Comparison of ENCODE assay signal across 1 cellular context in the genomic region with DNA sequence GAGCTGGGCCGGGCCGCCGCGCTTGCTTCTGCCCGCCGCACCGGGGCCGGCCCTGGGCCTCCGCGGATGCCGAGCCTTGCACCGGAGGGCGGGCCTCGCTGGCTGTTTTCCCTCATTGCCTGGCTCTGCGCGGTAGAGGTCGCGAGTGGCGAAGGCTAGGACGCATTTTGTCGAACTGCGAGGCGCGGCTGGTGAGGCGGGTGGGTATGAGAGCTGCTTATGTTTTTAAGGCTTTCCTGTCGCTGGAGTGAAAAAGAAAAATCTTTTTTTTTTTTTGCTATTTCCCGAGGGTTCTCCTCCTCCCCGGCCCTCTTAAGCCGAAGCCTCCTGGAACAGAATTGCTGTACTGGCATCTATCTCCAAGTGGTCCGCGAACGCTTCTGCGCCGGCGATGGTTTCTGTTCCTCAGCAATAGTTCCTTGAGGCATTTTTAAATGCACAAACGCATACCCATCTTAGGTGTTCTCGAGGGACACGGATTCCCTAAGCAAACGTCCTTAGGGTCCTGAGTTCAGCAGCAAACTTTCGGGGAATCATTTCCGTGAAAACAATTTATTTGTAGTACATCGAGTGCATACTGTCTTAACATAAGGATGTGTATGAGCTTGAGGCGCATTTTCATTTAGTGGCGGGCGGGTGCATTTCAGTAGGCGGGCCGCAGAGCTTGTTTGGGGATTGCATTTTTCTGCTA.
TF ChIP-seq lines count a peak whose summit lies in the region.

No MANE protein-coding gene starts in this region.

TF ChIP-seq in GM12878, 131 proteins besides CTCF, POLR2A, EP300 and RAD21 (continued from another document):
- TF ChIP-seq CUX1 (IDR thresholded peaks at IDR 0.05; ENCODE audit: insufficient replicate concordance, low read depth, low read length) (no peak), ZNF274 (IDR thresholded peaks at IDR 0.05; ENCODE audit: insufficient read depth, insufficient read length) (no peak), SUZ12 (IDR thresholded peaks at IDR 0.05; ENCODE audit: unreplicated experiment) (no peak), STAT1 (conservative IDR thresholded peaks at IDR 0.05) (no peak), STAT3 (IDR thresholded peaks at IDR 0.05; ENCODE audit: low read depth, low read length) (no peak), NFXL1 (IDR thresholded peaks at IDR 0.05; ENCODE audit: borderline replicate concordance) (no peak), MAX (IDR thresholded peaks at IDR 0.05; ENCODE audit: low read depth, low read length) (no peak), TCF3 (IDR thresholded peaks at IDR 0.05; ENCODE audit: borderline replicate concordance, insufficient read depth, low read depth, low read length) (no peak), KAT2A (conservative IDR thresholded peaks at IDR 0.05; ENCODE audit: control insufficient read depth, low read depth, low read length) (no peak), MYC (IDR thresholded peaks at IDR 0.05; ENCODE audit: insufficient read depth, insufficient read length, insufficient replicate concordance, low read length, severe bottlenecking) (no peak), FOS (IDR thresholded peaks at IDR 0.05; ENCODE audit: borderline replicate concordance, extremely low read depth, insufficient read length) (no peak), IKZF2 (IDR thresholded peaks at IDR 0.05) (no peak)
- TF ChIP-seq, protein P1, sequence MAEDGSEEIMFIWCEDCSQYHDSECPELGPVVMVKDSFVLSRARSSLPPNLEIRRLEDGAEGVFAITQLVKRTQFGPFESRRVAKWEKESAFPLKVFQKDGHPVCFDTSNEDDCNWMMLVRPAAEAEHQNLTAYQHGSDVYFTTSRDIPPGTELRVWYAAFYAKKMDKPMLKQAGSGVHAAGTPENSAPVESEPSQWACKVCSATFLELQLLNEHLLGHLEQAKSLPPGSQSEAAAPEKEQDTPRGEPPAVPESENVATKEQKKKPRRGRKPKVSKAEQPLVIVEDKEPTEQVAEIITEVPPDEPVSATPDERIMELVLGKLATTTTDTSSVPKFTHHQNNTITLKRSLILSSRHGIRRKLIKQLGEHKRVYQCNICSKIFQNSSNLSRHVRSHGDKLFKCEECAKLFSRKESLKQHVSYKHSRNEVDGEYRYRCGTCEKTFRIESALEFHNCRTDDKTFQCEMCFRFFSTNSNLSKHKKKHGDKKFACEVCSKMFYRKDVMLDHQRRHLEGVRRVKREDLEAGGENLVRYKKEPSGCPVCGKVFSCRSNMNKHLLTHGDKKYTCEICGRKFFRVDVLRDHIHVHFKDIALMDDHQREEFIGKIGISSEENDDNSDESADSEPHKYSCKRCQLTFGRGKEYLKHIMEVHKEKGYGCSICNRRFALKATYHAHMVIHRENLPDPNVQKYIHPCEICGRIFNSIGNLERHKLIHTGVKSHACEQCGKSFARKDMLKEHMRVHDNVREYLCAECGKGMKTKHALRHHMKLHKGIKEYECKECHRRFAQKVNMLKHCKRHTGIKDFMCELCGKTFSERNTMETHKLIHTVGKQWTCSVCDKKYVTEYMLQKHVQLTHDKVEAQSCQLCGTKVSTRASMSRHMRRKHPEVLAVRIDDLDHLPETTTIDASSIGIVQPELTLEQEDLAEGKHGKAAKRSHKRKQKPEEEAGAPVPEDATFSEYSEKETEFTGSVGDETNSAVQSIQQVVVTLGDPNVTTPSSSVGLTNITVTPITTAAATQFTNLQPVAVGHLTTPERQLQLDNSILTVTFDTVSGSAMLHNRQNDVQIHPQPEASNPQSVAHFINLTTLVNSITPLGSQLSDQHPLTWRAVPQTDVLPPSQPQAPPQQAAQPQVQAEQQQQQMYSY (CRISPR knock-in tag; IDR thresholded peaks at IDR 0.05), result no peak
- TF ChIP-seq, protein P2, sequence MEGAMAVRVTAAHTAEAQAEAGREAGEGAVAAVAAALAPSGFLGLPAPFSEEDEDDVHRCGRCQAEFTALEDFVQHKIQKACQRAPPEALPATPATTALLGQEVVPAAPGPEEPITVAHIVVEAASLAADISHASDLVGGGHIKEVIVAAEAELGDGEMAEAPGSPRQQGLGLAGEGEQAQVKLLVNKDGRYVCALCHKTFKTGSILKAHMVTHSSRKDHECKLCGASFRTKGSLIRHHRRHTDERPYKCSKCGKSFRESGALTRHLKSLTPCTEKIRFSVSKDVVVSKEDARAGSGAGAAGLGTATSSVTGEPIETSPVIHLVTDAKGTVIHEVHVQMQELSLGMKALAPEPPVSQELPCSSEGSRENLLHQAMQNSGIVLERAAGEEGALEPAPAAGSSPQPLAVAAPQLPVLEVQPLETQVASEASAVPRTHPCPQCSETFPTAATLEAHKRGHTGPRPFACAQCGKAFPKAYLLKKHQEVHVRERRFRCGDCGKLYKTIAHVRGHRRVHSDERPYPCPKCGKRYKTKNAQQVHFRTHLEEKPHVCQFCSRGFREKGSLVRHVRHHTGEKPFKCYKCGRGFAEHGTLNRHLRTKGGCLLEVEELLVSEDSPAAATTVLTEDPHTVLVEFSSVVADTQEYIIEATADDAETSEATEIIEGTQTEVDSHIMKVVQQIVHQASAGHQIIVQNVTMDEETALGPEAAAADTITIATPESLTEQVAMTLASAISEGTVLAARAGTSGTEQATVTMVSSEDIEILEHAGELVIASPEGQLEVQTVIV (IDR thresholded peaks at IDR 0.05; ENCODE audit: borderline replicate concordance, partially characterized antibody), result no peak
